In genomic region chr2:100483892-100484291, GRCh38 we compare ENCODE assay signal across 34 cellular contexts. TPM values are rescaled to one million over a fixed set of nuclear protein-coding genes. Genes with fewer than 3 reads are reported as not detected.
"Had no signal": no experiment of that assay in that cellular context is flagged by ENCODE, and none has a peak within 500 bp of the region (broad histone marks: within the 10 kb centered on the region; RNA-seq: fewer than 3 reads in every experiment).

No MANE protein-coding gene starts in this region.

- H3K27ac ChIP-seq: esophagus muscularis mucosa, foreskin keratinocyte, heart left ventricle, pancreas, prostate gland, skin epidermis, testis, transverse colon, uterus had no signal

- H3K36me3 ChIP-seq: esophagus muscularis mucosa, heart left ventricle, pancreas, prostate gland, transverse colon, uterus had no signal

- H3K27ac Mint-ChIP-seq: activated CD4-positive, alpha-beta T cell treated with anti-CD3 and anti-CD28 coated beads for 36 hours; activated CD8-positive, alpha-beta memory T cell treated with anti-CD3 and anti-CD28 coated beads, Interleukin-2, amount 10 ng/mL, durations not matched to agents 7 days and 5 days; activated CD8-positive, alpha-beta T cell treated with anti-CD3 and anti-CD28 coated beads, Interleukin-2, amount 10 ng/mL, durations not matched to agents 7 days and 5 days; activated naive CD4-positive, alpha-beta T cell treated with anti-CD3 and anti-CD28 coated beads, Interleukin-2, amount 50 U/mL, for 72 hours; immature natural killer cell; memory B cell; naive thymus-derived CD4-positive, alpha-beta T cell had no signal

- H3K4me3 Mint-ChIP-seq: activated CD4-positive, alpha-beta T cell treated with anti-CD3 and anti-CD28 coated beads for 36 hours; activated CD8-positive, alpha-beta memory T cell treated with anti-CD3 and anti-CD28 coated beads, Interleukin-2, amount 10 ng/mL, durations not matched to agents 7 days and 5 days; activated CD8-positive, alpha-beta T cell treated with anti-CD3 and anti-CD28 coated beads, Interleukin-2, amount 10 ng/mL, durations not matched to agents 7 days and 5 days; immature natural killer cell; memory B cell; naive thymus-derived CD4-positive, alpha-beta T cell; neural crest cell had no signal

- H3K9me3 ChIP-seq: esophagus muscularis mucosa, heart left ventricle, pancreas, prostate gland, testis, transverse colon, uterus had no signal

- H3K4me3 ChIP-seq: esophagus muscularis mucosa, heart left ventricle, pancreas, prostate gland, skin epidermis, testis, transverse colon, uterus had no signal

- ATAC-seq: activated CD4-positive, alpha-beta T cell treated with anti-CD3 and anti-CD28 coated beads for 36 hours; activated CD8-positive, alpha-beta memory T cell treated with anti-CD3 and anti-CD28 coated beads, Interleukin-2, amount 10 ng/mL, durations not matched to agents 7 days and 5 days; activated CD8-positive, alpha-beta T cell treated with anti-CD3 and anti-CD28 coated beads, Interleukin-2, amount 10 ng/mL, durations not matched to agents 7 days and 5 days; activated naive CD4-positive, alpha-beta T cell treated with anti-CD3 and anti-CD28 coated beads, Interleukin-2, amount 50 U/mL, for 72 hours; foreskin keratinocyte; heart left ventricle; left colon; naive thymus-derived CD4-positive, alpha-beta T cell; pancreas; sciatic nerve; stimulated activated naive CD8-positive, alpha-beta T cell treated with anti-CD3 and anti-CD28 coated beads, Interleukin-15, Interleukin-2, amounts not matched to agents 100 U/mL and 50 U/mL, for 24 hours had no signal

- H3K4me1 ChIP-seq: esophagus muscularis mucosa, foreskin keratinocyte, heart left ventricle, pancreas, prostate gland, testis, transverse colon, uterus had no signal

- H3K9me3 Mint-ChIP-seq: activated naive CD4-positive, alpha-beta T cell treated with anti-CD3 and anti-CD28 coated beads, Interleukin-2, amount 50 U/mL, for 72 hours; immature natural killer cell; memory B cell; naive thymus-derived CD4-positive, alpha-beta T cell had no signal

- H3K4me1 Mint-ChIP-seq: activated CD4-positive, alpha-beta T cell treated with anti-CD3 and anti-CD28 coated beads for 36 hours; activated CD8-positive, alpha-beta memory T cell treated with anti-CD3 and anti-CD28 coated beads, Interleukin-2, amount 10 ng/mL, durations not matched to agents 7 days and 5 days; immature natural killer cell; memory B cell; naive thymus-derived CD4-positive, alpha-beta T cell; neural crest cell had no signal

- H3K36me3 Mint-ChIP-seq: activated CD8-positive, alpha-beta memory T cell treated with anti-CD3 and anti-CD28 coated beads, Interleukin-2, amount 10 ng/mL, durations not matched to agents 7 days and 5 days; activated naive CD4-positive, alpha-beta T cell treated with anti-CD3 and anti-CD28 coated beads, Interleukin-2, amount 50 U/mL, for 72 hours; immature natural killer cell; memory B cell; naive thymus-derived CD4-positive, alpha-beta T cell had no signal

- H3K27me3 Mint-ChIP-seq: activated CD8-positive, alpha-beta memory T cell treated with anti-CD3 and anti-CD28 coated beads, Interleukin-2, amount 10 ng/mL, durations not matched to agents 7 days and 5 days had no signal

- H3K27me3 ChIP-seq: esophagus muscularis mucosa, foreskin keratinocyte, pancreas, testis, transverse colon, uterus had no signal

- DNase-seq: activated CD4-positive, alpha-beta T cell treated with anti-CD3 and anti-CD28 coated beads for 36 hours; activated CD4-positive, CD25-positive, alpha-beta regulatory T cell; activated CD8-positive, alpha-beta memory T cell treated with anti-CD3 and anti-CD28 coated beads, Interleukin-2, amount 10 ng/mL, durations not matched to agents 7 days and 5 days; activated CD8-positive, alpha-beta T cell treated with anti-CD3 and anti-CD28 coated beads, Interleukin-2, amount 10 ng/mL, durations not matched to agents 7 days and 5 days; activated naive CD4-positive, alpha-beta T cell; activated T-cell treated with anti-CD3 and anti-CD28 coated beads, Interleukin-2, amount 50 U/mL, for 48 hours; dermis blood vessel endothelial cell; effector CD4-positive, alpha-beta T cell; foreskin keratinocyte; heart left ventricle; hypothalamus; immature natural killer cell; kidney; left colon; midbrain; naive thymus-derived CD4-positive, alpha-beta T cell; nucleus accumbens; pancreas; retina; stimulated activated CD4-positive, alpha-beta T cell treated with anti-CD3 and anti-CD28 coated beads, Interleukin-12 subunit alpha, Interleukin-12 subunit beta, amount 100 ng/mL, for 4 hours; stimulated activated CD4-positive, alpha-beta T cell treated with anti-CD3 and anti-CD28 coated beads, Interleukin-4, amount 100 ng/mL, for 1 hour; stimulated activated naive CD8-positive, alpha-beta T cell treated with anti-CD3 and anti-CD28 coated beads, Interleukin-15, Interleukin-2, amounts not matched to agents 100 U/mL and 50 U/mL, for 24 hours; testis; transverse colon; uterus had no signal

RNA-seq across cellular contexts. Expression of gene NMS, which starts 13.6 kb away (rescaled TPM):
- total RNA-seq: activated CD4-positive, alpha-beta T cell treated with anti-CD3 and anti-CD28 coated beads for 36 hours; activated CD8-positive, alpha-beta memory T cell treated with anti-CD3 and anti-CD28 coated beads, Interleukin-2, amount 10 ng/mL, durations not matched to agents 7 days and 5 days; activated CD8-positive, alpha-beta T cell treated with anti-CD3 and anti-CD28 coated beads, Interleukin-2, amount 10 ng/mL, durations not matched to agents 7 days and 5 days; activated naive CD4-positive, alpha-beta T cell treated with anti-CD3 and anti-CD28 coated beads, Interleukin-2, amount 50 U/mL, for 72 hours; bronchial epithelial cell; dermis blood vessel endothelial cell; esophagus muscularis mucosa; foreskin keratinocyte; heart left ventricle; kidney; left colon; lower leg skin; naive thymus-derived CD4-positive, alpha-beta T cell; neural crest cell; pancreas; prostate gland; sciatic nerve; testis; transverse colon; uterus had no signal
